ENCODE assay signal across 1 cellular context in genomic region chr10:23386052-23386451, GRCh38.
TF ChIP-seq lines count a peak whose summit lies in the region.

No MANE protein-coding gene starts in this region.

TF ChIP-seq in HepG2, 621 proteins besides CTCF, POLR2A, EP300 and RAD21:
- TF ChIP-seq ZNF691 (CRISPR knock-in tag; IDR thresholded peaks at IDR 0.05; ENCODE audit: borderline replicate concordance, low read depth) (no peak), MAFK (conservative IDR thresholded peaks at IDR 0.05 in 1 of 2, IDR thresholded peaks at IDR 0.05 in 1 of 2; ENCODE audit: low read length in 2 of 2) (peak in 1 of 2 experiments; percentile 51; a peak in 2 of 4 replicates), TCF7L2 (IDR thresholded peaks at IDR 0.05; ENCODE audit: low read depth, low read length) (no peak), MAFF (IDR thresholded peaks at IDR 0.05; ENCODE audit: low read depth, low read length) (0 out of 2 replicates have a peak, but pooled peaks have one; percentile 25), KLF11 (CRISPR knock-in tag; IDR thresholded peaks at IDR 0.05) (no peak), ZC3H13 (CRISPR knock-in tag; IDR thresholded peaks at IDR 0.05) (no peak), ZNF644 (CRISPR knock-in tag; IDR thresholded peaks at IDR 0.05; ENCODE audit: low read depth) (no peak), ZNF446 (CRISPR knock-in tag; IDR thresholded peaks at IDR 0.05) (no peak), GMEB2 (CRISPR knock-in tag; IDR thresholded peaks at IDR 0.05; ENCODE audit: low read depth) (no peak), ZNF331 (CRISPR knock-in tag; IDR thresholded peaks at IDR 0.05) (no peak), MAF1 (CRISPR knock-in tag; IDR thresholded peaks at IDR 0.05; ENCODE audit: borderline replicate concordance) (no peak)
